1 cellular context compared by ENCODE assay signal in the genomic region with DNA sequence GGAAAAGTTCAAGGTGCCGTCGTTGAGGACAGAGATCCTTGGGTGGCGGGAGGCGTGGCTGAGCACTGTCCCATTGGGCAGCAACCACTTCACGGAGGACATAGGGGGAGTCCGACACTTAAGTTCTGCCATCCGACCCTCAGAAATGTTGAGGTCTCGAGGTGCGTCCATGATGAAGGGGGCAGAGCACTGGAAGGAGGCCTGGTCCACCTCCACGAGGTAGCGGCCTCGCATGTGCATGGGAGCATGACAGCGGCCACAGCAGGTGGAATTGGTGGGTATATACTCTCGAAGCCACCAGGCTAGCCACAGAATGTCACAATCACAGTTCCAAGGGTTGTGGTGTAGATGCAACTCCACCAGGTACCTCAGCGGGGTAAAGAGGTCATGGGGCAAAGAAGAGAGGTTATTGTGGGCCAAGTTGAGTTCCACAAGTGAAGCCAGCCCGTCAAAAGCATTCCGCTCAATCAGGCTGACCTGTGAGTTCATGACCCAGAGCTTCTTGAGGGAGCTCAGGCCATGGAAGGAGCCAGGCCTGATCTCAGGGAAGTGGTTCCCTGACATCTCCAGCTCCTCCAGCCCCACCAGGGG.
TF ChIP-seq lines count a peak whose summit lies in the region.

No MANE protein-coding gene starts in this region.

TF ChIP-seq in WTC11, 78 proteins besides CTCF, POLR2A, EP300 and RAD21 (continued from another document):
- TF ChIP-seq RELA (CRISPR knock-in tag; IDR thresholded peaks at IDR 0.05; ENCODE audit: borderline replicate concordance) (no peak), ATF1 (CRISPR knock-in tag; IDR thresholded peaks at IDR 0.05) (no peak), NFYB (CRISPR knock-in tag; conservative IDR thresholded peaks at IDR 0.05; ENCODE audit: low read depth) (no peak), AR (CRISPR knock-in tag; IDR thresholded peaks at IDR 0.05) (no peak), NFATC4 (CRISPR knock-in tag; IDR thresholded peaks at IDR 0.05) (no peak), EMX1 (CRISPR knock-in tag; IDR thresholded peaks at IDR 0.05) (no peak)
- TF ChIP-seq, protein P1, sequence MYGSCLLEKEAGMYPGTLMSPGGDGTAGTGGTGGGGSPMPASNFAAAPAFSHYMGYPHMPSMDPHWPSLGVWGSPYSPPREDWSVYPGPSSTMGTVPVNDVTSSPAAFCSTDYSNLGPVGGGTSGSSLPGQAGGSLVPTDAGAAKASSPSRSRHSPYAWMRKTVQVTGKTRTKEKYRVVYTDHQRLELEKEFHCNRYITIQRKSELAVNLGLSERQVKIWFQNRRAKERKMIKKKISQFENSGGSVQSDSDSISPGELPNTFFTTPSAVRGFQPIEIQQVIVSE (CRISPR knock-in tag; IDR thresholded peaks at IDR 0.05; ENCODE audit: borderline replicate concordance), result no peak
- TF ChIP-seq, protein P2, sequence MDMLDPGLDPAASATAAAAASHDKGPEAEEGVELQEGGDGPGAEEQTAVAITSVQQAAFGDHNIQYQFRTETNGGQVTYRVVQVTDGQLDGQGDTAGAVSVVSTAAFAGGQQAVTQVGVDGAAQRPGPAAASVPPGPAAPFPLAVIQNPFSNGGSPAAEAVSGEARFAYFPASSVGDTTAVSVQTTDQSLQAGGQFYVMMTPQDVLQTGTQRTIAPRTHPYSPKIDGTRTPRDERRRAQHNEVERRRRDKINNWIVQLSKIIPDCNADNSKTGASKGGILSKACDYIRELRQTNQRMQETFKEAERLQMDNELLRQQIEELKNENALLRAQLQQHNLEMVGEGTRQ (CRISPR knock-in tag; IDR thresholded peaks at IDR 0.05), result no peak
- TF ChIP-seq, protein P3, sequence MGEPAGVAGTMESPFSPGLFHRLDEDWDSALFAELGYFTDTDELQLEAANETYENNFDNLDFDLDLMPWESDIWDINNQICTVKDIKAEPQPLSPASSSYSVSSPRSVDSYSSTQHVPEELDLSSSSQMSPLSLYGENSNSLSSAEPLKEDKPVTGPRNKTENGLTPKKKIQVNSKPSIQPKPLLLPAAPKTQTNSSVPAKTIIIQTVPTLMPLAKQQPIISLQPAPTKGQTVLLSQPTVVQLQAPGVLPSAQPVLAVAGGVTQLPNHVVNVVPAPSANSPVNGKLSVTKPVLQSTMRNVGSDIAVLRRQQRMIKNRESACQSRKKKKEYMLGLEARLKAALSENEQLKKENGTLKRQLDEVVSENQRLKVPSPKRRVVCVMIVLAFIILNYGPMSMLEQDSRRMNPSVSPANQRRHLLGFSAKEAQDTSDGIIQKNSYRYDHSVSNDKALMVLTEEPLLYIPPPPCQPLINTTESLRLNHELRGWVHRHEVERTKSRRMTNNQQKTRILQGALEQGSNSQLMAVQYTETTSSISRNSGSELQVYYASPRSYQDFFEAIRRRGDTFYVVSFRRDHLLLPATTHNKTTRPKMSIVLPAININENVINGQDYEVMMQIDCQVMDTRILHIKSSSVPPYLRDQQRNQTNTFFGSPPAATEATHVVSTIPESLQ (CRISPR knock-in tag; IDR thresholded peaks at IDR 0.05), result no peak
